Comparison of ENCODE assay signal across 25 cellular contexts in genomic region chr15:78730955-78731354, GRCh38.
"Had no signal": no experiment of that assay in that cellular context is flagged by ENCODE, and none has a peak within 500 bp of the region (broad histone marks: within the 10 kb centered on the region; RNA-seq: fewer than 3 reads in every experiment).

No MANE protein-coding gene starts in this region.

- H3K4me3 Mint-ChIP-seq: effector memory CD8-positive, alpha-beta T cell; naive thymus-derived CD4-positive, alpha-beta T cell; nephron had no signal

- H3K9me3 Mint-ChIP-seq: effector memory CD8-positive, alpha-beta T cell; naive thymus-derived CD4-positive, alpha-beta T cell; nephron had no signal

- H3K4me3 ChIP-seq: esophagus squamous epithelium, heart right ventricle, pancreas, right lobe of liver, stomach, thyroid gland had no signal

- H3K36me3 Mint-ChIP-seq: naive thymus-derived CD4-positive, alpha-beta T cell had no signal

- H3K4me1 ChIP-seq: esophagus squamous epithelium, heart right ventricle, pancreas, right lobe of liver, thyroid gland had no signal

- H3K36me3 ChIP-seq: esophagus squamous epithelium, heart right ventricle, pancreas, right lobe of liver, stomach, thyroid gland had no signal

- H3K27me3 ChIP-seq: pancreas, right lobe of liver, thyroid gland had no signal

- H3K27ac ChIP-seq: esophagus squamous epithelium, heart right ventricle, pancreas, right lobe of liver, stomach, thyroid gland had no signal

- H3K27ac Mint-ChIP-seq: effector memory CD8-positive, alpha-beta T cell; naive thymus-derived CD4-positive, alpha-beta T cell; nephron had no signal

- H3K9me3 ChIP-seq: esophagus squamous epithelium, heart right ventricle, pancreas, right lobe of liver, stomach, thyroid gland had no signal

- DNase-seq: cerebellar nuclear complex; cortex of kidney; effector memory CD8-positive, alpha-beta T cell; erythroblast; esophagus squamous epithelium; foreskin melanocyte; glutamatergic neuron; heart right ventricle; hippocampal formation; left colon; mesenchymal stem cell; midbrain; naive thymus-derived CD4-positive, alpha-beta T cell; nucleus accumbens; pancreas; retina; right lobe of liver; small intestine; stimulated activated CD4-positive, alpha-beta T cell treated with anti-CD3 and anti-CD28 coated beads, Interleukin-15, amount 100 ng/mL, for 24 hours; stimulated activated CD4-positive, alpha-beta T cell treated with anti-CD3 and anti-CD28 coated beads, Interleukin-2, amount 100 ng/mL, for 48 hours; stimulated activated naive CD4-positive, alpha-beta T cell; stomach; thyroid gland; trophoblast cell had no signal

- ATAC-seq: effector memory CD8-positive, alpha-beta T cell; heart right ventricle; left colon; naive thymus-derived CD4-positive, alpha-beta T cell; pancreas; right lobe of liver had no signal
